ENCODE assay signal across 8 cellular contexts in genomic region chr12:24719293-24719721, GRCh38.
DNase-seq lines count a peak whose midpoint lies in the region; ATAC-seq and TF ChIP-seq lines count a peak whose summit lies in the region.

No MANE protein-coding gene starts in this region.

- H3K4me1 Mint-ChIP-seq in activated CD8-positive, alpha-beta memory T cell treated with anti-CD3 and anti-CD28 coated beads, Interleukin-2, amount 10 ng/mL, durations not matched to agents 7 days and 5 days = peaks cover 30% of the 10 kb centered on the region
- no peaks in the 10 kb centered on the region for H3K4me1 Mint-ChIP-seq in H9
- H3K4me1 Mint-ChIP-seq in T-helper 17 cell = peaks cover 6% of the 10 kb centered on the region

- TF ChIP-seq CTCF in hepatocyte (IDR thresholded peaks at IDR 0.05; ENCODE audit: poor library complexity) (no peak), H9 (conservative IDR thresholded peaks at IDR 0.05) (no peak)

- no peaks in the 10 kb centered on the region for H3K9me2 ChIP-seq in hepatocyte (replicated peaks; ENCODE audit: insufficient read depth)

- H3K4me1 ChIP-seq in hepatocyte (ENCODE audit: insufficient read depth) (no peaks in the 10 kb centered on the region), H9 (ENCODE audit: insufficient read depth, low read length) (no peaks in the 10 kb centered on the region)

- H3K9ac ChIP-seq in H9 (ENCODE audit: extremely low read depth, insufficient read length, low read length) = no peak overlapping the region

- H3T11ph ChIP-seq in H9 (ENCODE audit: low read length) = no peak overlapping the region

- H3K23me2 ChIP-seq in H9 (ENCODE audit: insufficient read length, low read depth, low read length, poor library complexity, severe bottlenecking) = no peaks in the 10 kb centered on the region

- H3K79me2 ChIP-seq in hepatocyte (no peaks in the 10 kb centered on the region), H9 (ENCODE audit: insufficient read depth, low read length) (no peaks in the 10 kb centered on the region)

- no peak overlapping the region for H4K8ac ChIP-seq in H9 (replicated peaks; ENCODE audit: insufficient read length, low read depth, low read length)

- peak overlapping the region; percentile 68 for H3K27ac Mint-ChIP-seq in activated CD8-positive, alpha-beta memory T cell treated with anti-CD3 and anti-CD28 coated beads, Interleukin-2, amount 10 ng/mL, durations not matched to agents 7 days and 5 days
- H3K27ac Mint-ChIP-seq in H9 = no peak overlapping the region
- no peak overlapping the region for H3K27ac Mint-ChIP-seq in T-helper 17 cell

- ATAC-seq in GM19043 (IDR thresholded peaks at IDR 0.05; ENCODE audit: low read depth, unreplicated experiment) (peak; percentile 68), HG03039 (IDR thresholded peaks at IDR 0.05; ENCODE audit: unreplicated experiment) (peak; percentile 97), T-helper 17 cell (no peak), HG03521 (IDR thresholded peaks at IDR 0.05; ENCODE audit: unreplicated experiment) (no peak)
- ATAC-seq in activated CD8-positive, alpha-beta memory T cell treated with anti-CD3 and anti-CD28 coated beads, Interleukin-2, amount 10 ng/mL, durations not matched to agents 7 days and 5 days = peak; percentile 97

- H2AK5ac ChIP-seq in H9 (ENCODE audit: insufficient read length, low read length) = no peak overlapping the region

- no peak overlapping the region for H4K91ac ChIP-seq in H9 (ENCODE audit: insufficient read length, low read depth, low read length)

- H3K18ac ChIP-seq in H9 (ENCODE audit: insufficient read length, low read depth, low read length) = no peak overlapping the region

- H3K56ac ChIP-seq in H9 (ENCODE audit: insufficient read length, low read depth, low read length) = no peak overlapping the region

- CTCF ChIA-PET in activated CD8-positive, alpha-beta memory T cell treated with anti-CD3 and anti-CD28 coated beads, Interleukin-2, amount 10 ng/mL, durations not matched to agents 7 days and 5 days (lab: Charles Lee) = no interaction called here

- H4K5ac ChIP-seq in H9 (ENCODE audit: insufficient read length, low read depth, low read length) = no peak overlapping the region

- H2AFZ ChIP-seq in hepatocyte (no peak overlapping the region), H9 (ENCODE audit: low read length) (no peak overlapping the region)

- no peaks in the 10 kb centered on the region for H3K9me3 ChIP-seq in hepatocyte (ENCODE audit: low read depth)
- H3K9me3 ChIP-seq in H9 (ENCODE audit: control insufficient read depth, low read depth, low read length) = no peaks in the 10 kb centered on the region
- H3K9me3 ChIP-seq in T-helper 17 cell (ENCODE audit: control insufficient read depth, low read length, poor library complexity, severe bottlenecking) = no peaks in the 10 kb centered on the region

- H3K14ac ChIP-seq in H9 (ENCODE audit: insufficient read depth, low read length) = no peak overlapping the region

- peaks cover 3% of the 10 kb centered on the region for H3K9me3 Mint-ChIP-seq in activated CD8-positive, alpha-beta memory T cell treated with anti-CD3 and anti-CD28 coated beads, Interleukin-2, amount 10 ng/mL, durations not matched to agents 7 days and 5 days (ENCODE audit: low read depth)
- H3K9me3 Mint-ChIP-seq in H9 = peaks cover 8 to 9% of the 10 kb centered on the region in 2 experiments; a peak in 4 of 5 replicates

- H3K79me1 ChIP-seq in H9 (ENCODE audit: insufficient read depth, low read depth, low read length, poor library complexity, severe bottlenecking) = no peaks in the 10 kb centered on the region

- no peak overlapping the region for H2BK5ac ChIP-seq in H9 (ENCODE audit: insufficient read length, low read length)

- no peak overlapping the region for H3K4me3 ChIP-seq in hepatocyte

- peaks cover 8% of the 10 kb centered on the region for H3K36me3 Mint-ChIP-seq in activated CD8-positive, alpha-beta memory T cell treated with anti-CD3 and anti-CD28 coated beads, Interleukin-2, amount 10 ng/mL, durations not matched to agents 7 days and 5 days
- H3K36me3 Mint-ChIP-seq in H9 (ENCODE audit: insufficient read depth in 1 of 3, low read depth in 3 of 3) (peaks cover 2 to 5% (median 2%) of the 10 kb centered on the region in 3 experiments; a peak in 5 of 7 replicates), T-helper 17 cell (ENCODE audit: low read depth) (peaks cover 2% of the 10 kb centered on the region)

- H3K27me3 Mint-ChIP-seq in activated CD8-positive, alpha-beta memory T cell treated with anti-CD3 and anti-CD28 coated beads, Interleukin-2, amount 10 ng/mL, durations not matched to agents 7 days and 5 days = no peaks in the 10 kb centered on the region
- no peaks in the 10 kb centered on the region for H3K27me3 Mint-ChIP-seq in H9 (ENCODE audit: low read depth)
- H3K27me3 Mint-ChIP-seq in T-helper 17 cell = peaks cover 5% of the 10 kb centered on the region

- H2BK120ac ChIP-seq in H9 (ENCODE audit: low read depth, low read length, poor library complexity, severe bottlenecking) = no peak overlapping the region

- H3K4me2 ChIP-seq in hepatocyte (no peak overlapping the region), H9 (ENCODE audit: insufficient read depth, insufficient read length, low read length) (no peak overlapping the region)

- no peak overlapping the region for H3K4ac ChIP-seq in H9 (ENCODE audit: low read depth, low read length)

- no peak overlapping the region for H3K4me3 Mint-ChIP-seq in activated CD8-positive, alpha-beta memory T cell treated with anti-CD3 and anti-CD28 coated beads, Interleukin-2, amount 10 ng/mL, durations not matched to agents 7 days and 5 days
- H3K4me3 Mint-ChIP-seq in H9 (no peak overlapping the region), T-helper 17 cell (no peak overlapping the region)

- H2BK12ac ChIP-seq in H9 (ENCODE audit: insufficient read length, low read depth, low read length) = no peak overlapping the region

- WGBS in hepatocyte (ENCODE audit: low lambda C conversion rate, missing lambda C conversion rate) = 80% methylated on average over 1 of the region's 1 CpG
- no CpG with 5 or more reads among the region's 1 CpG for WGBS in H9 (ENCODE audit: extremely low coverage, insufficient read length, low lambda C conversion rate)

- H4K20me1 ChIP-seq in hepatocyte (ENCODE audit: insufficient read depth, poor library complexity, severe bottlenecking) = no peaks in the 10 kb centered on the region
- no peaks in the 10 kb centered on the region for H4K20me1 ChIP-seq in H9 (ENCODE audit: control insufficient read depth, insufficient read depth, insufficient read length)

- H3K27ac ChIP-seq in hepatocyte = no peak overlapping the region
- no peak overlapping the region for H3K27ac ChIP-seq in H9 (ENCODE audit: insufficient read length, low read depth, low read length)

- no peaks in the 10 kb centered on the region for H3K36me3 ChIP-seq in hepatocyte (replicated peaks; ENCODE audit: insufficient read depth, low read depth)

- no peaks in the 10 kb centered on the region for H3K27me3 ChIP-seq in hepatocyte
- no peaks in the 10 kb centered on the region for H3K27me3 ChIP-seq in H9 (ENCODE audit: insufficient read depth, low read length)

- H3K23ac ChIP-seq in H9 (ENCODE audit: insufficient read length, low read depth, low read length) = no peak overlapping the region

- DNase-seq in activated CD8-positive, alpha-beta memory T cell treated with anti-CD3 and anti-CD28 coated beads, Interleukin-2, amount 10 ng/mL, durations not matched to agents 7 days and 5 days = peak; percentile 83
- DNase-seq in stimulated activated CD4-positive, alpha-beta T cell treated with anti-CD3 and anti-CD28 coated beads, Interleukin-12 subunit alpha, Interleukin-12 subunit beta, amount 100 ng/mL, for 24 hours (ENCODE audit: low read depth in 2 of 2) = peak; percentile 18 to 24
- DNase-seq in hepatocyte (ENCODE audit: low spot score) (no peak), H9 (no peak), T-helper 17 cell (no peak)

- no peak overlapping the region for H2BK15ac ChIP-seq in H9 (ENCODE audit: low read depth, low read length)

- H2BK20ac ChIP-seq in H9 (ENCODE audit: low read depth, low read length, poor library complexity, severe bottlenecking) = no peak overlapping the region

Comparison
In these comparisons a context has a peak if more than half of its experiments do, and no peak if none do; other contexts are left out.
1. ATAC-seq: peak in GM19043 (single experiment), HG03039 (single experiment) and activated CD8-positive, alpha-beta memory T cell treated with anti-CD3 and anti-CD28 coated beads, Interleukin-2, amount 10 ng/mL, durations not matched to agents 7 days and 5 days (single experiment); none in T-helper 17 cell (single experiment) and HG03521 (single experiment).
2. DNase-seq: peak in activated CD8-positive, alpha-beta memory T cell treated with anti-CD3 and anti-CD28 coated beads, Interleukin-2, amount 10 ng/mL, durations not matched to agents 7 days and 5 days (single experiment) and stimulated activated CD4-positive, alpha-beta T cell treated with anti-CD3 and anti-CD28 coated beads, Interleukin-12 subunit alpha, Interleukin-12 subunit beta, amount 100 ng/mL, for 24 hours (2 of 2); none in hepatocyte (single experiment), H9 (single experiment) and T-helper 17 cell (0 of 3).